ENCODE assay signal across 10 cellular contexts in genomic region chr3:112605285-112605684, GRCh38. TPM values are rescaled to one million over a fixed set of nuclear protein-coding genes. Genes with fewer than 3 reads are reported as not detected.
DNase-seq lines count a peak whose midpoint lies in the region; ATAC-seq and TF ChIP-seq lines count a peak whose summit lies in the region.
"Had no signal": no experiment of that assay in that cellular context is flagged by ENCODE, and none has a peak within 500 bp of the region (broad histone marks: within the 10 kb centered on the region; RNA-seq: fewer than 3 reads in every experiment).

No MANE protein-coding gene starts in this region.

- H3K27me3 ChIP-seq in MG63 = no peaks in the 10 kb centered on the region

- H3K36me3 ChIP-seq in MG63 = peaks cover 63% of the 10 kb centered on the region

- ATAC-seq in natural killer cell = peak in 2 of 3 donors; percentile 38 to 55
- ATAC-seq: T-cell had no signal

- no peak overlapping the region for H3K27ac Mint-ChIP-seq in natural killer cell
- H3K27ac Mint-ChIP-seq: activated naive CD4-positive, alpha-beta T cell treated with anti-CD3 and anti-CD28 coated beads, Interleukin-2, amount 10 ng/mL, durations not matched to agents 7 days and 5 days; T-cell had no signal

- TF ChIP-seq CTCF in natural killer cell (IDR thresholded peaks at IDR 0.05) = no peak

- H3K9me3 ChIP-seq in MG63 = no peaks in the 10 kb centered on the region

- peaks cover 8 to 12% of the 10 kb centered on the region in 2 donors for H3K4me1 Mint-ChIP-seq in natural killer cell

- no peak overlapping the region for H3K4me3 ChIP-seq in MG63

- H3K36me3 Mint-ChIP-seq in natural killer cell = no peaks in the 10 kb centered on the region
- H3K36me3 Mint-ChIP-seq: activated naive CD4-positive, alpha-beta T cell treated with anti-CD3 and anti-CD28 coated beads, Interleukin-2, amount 10 ng/mL, durations not matched to agents 7 days and 5 days; T-cell had no signal

- peak; percentile 88 for DNase-seq in Daoy (ENCODE audit: low read depth)
- peak; percentile 33 for DNase-seq in MG63
- DNase-seq in brain pericyte (ENCODE audit: low read depth, low spot score) = peak; percentile 95
- DNase-seq in natural killer cell = no peak
- no peak for DNase-seq in HuH-7.5 (ENCODE audit: low spot score)
- DNase-seq in SW480 (ENCODE audit: low spot score) = no peak
- no peak for DNase-seq in NOMO-1 treated with DMSO at 0.1 percent for 48 hours (lab: John Stamatoyannopoulos, UW; ENCODE audit: unreplicated experiment)
- DNase-seq in activated CD4-positive, alpha-beta T cell treated with anti-CD3 and anti-CD28 coated beads for 4 hours = no peak
- DNase-seq: activated naive CD4-positive, alpha-beta T cell treated with anti-CD3 and anti-CD28 coated beads, Interleukin-2, amount 10 ng/mL, durations not matched to agents 7 days and 5 days; T-cell had no signal

- no peaks in the 10 kb centered on the region for H3K9me3 Mint-ChIP-seq in natural killer cell
- H3K9me3 Mint-ChIP-seq: activated naive CD4-positive, alpha-beta T cell treated with anti-CD3 and anti-CD28 coated beads, Interleukin-2, amount 10 ng/mL, durations not matched to agents 7 days and 5 days; T-cell had no signal

- intact Hi-C loops in natural killer cell (cut with micrococcal nuclease) = no loop called here

- H3K4me3 Mint-ChIP-seq in natural killer cell = no peak overlapping the region
- H3K4me3 Mint-ChIP-seq: activated naive CD4-positive, alpha-beta T cell treated with anti-CD3 and anti-CD28 coated beads, Interleukin-2, amount 10 ng/mL, durations not matched to agents 7 days and 5 days; T-cell had no signal

- peaks cover 7 to 26% of the 10 kb centered on the region in 2 donors for H3K27me3 Mint-ChIP-seq in natural killer cell (ENCODE audit: low read depth in 2 of 2)

RNA-seq across cellular contexts. Expression of gene CCDC80, which starts 35.7 kb away (rescaled TPM):
- 60.9 and 77.8 TPM in 2 replicates for total RNA-seq in Daoy (2014; rRNA removed; shearing (Covaris generic))
- total RNA-seq in MG63 (2014; rRNA removed; shearing (Covaris generic); ENCODE audit: low replicate concordance) = 240 and 268 TPM in 2 replicates
- under 1 TPM in 1 of 3 donors, not detected in 2; 0.08 TPM for total RNA-seq in natural killer cell

RNA-seq across cellular contexts. Expression of gene SLC35A5, which starts 43.4 kb away (rescaled TPM):
- 36.3 and 56.1 TPM in 2 replicates for total RNA-seq in Daoy (2014; rRNA removed; shearing (Covaris generic))
- total RNA-seq in MG63 (2014; rRNA removed; shearing (Covaris generic); ENCODE audit: low replicate concordance) = 22.3 and 80.5 TPM in 2 replicates
- total RNA-seq in natural killer cell = 10 to 100 TPM; 10.5 to 17.4 (median 11.2) TPM

RNA-seq across cellular contexts. Expression of gene ATG3, which starts 43.5 kb away (rescaled TPM):
- total RNA-seq in Daoy (2014; rRNA removed; shearing (Covaris generic)) = 93.4 and 93.7 TPM in 2 replicates
- 49.6 and 60.0 TPM in 2 replicates for total RNA-seq in MG63 (2014; rRNA removed; shearing (Covaris generic); ENCODE audit: low replicate concordance)
- total RNA-seq in natural killer cell = 10 to 100 TPM; 49.4 to 53.6 (median 52.0) TPM

Comparison
In these comparisons a context has a peak if more than half of its experiments do, and no peak if none do; other contexts are left out.
1. DNase-seq: peak in Daoy (single experiment), MG63 (single experiment) and brain pericyte (single experiment); none in natural killer cell (single experiment), HuH-7.5 (single experiment), SW480 (single experiment), NOMO-1 treated with DMSO at 0.1 percent for 48 hours (single experiment) and activated CD4-positive, alpha-beta T cell treated with anti-CD3 and anti-CD28 coated beads for 4 hours (0 of 2).
2. RNA of gene CCDC80, which starts 35.7 kb away (total RNA-seq): 240 to 268 TPM in MG63 and 60.9 to 77.8 TPM in Daoy; 0.08 TPM in natural killer cell; every median in the first group is over 10 times any median in the second.